ENCODE assay signal across 29 cellular contexts in genomic region chr21:36459098-36459497, GRCh38. TPM values are rescaled to one million over a fixed set of nuclear protein-coding genes. Genes with fewer than 3 reads are reported as not detected.
"Had no signal": no experiment of that assay in that cellular context is flagged by ENCODE, and none has a peak within 500 bp of the region (broad histone marks: within the 10 kb centered on the region; RNA-seq: fewer than 3 reads in every experiment).

No MANE protein-coding gene starts in this region.

- H3K27ac Mint-ChIP-seq: stimulated activated effector memory CD8-positive, alpha-beta T cell treated with anti-CD3 and anti-CD28 coated beads, Interleukin-12 subunit alpha, Interleukin-12 subunit beta, amount 100 ng/mL, for 72 hours had no signal

- H3K4me1 Mint-ChIP-seq: naive thymus-derived CD8-positive, alpha-beta T cell; stimulated activated effector memory CD8-positive, alpha-beta T cell treated with anti-CD3 and anti-CD28 coated beads, Interleukin-12 subunit alpha, Interleukin-12 subunit beta, amount 100 ng/mL, for 72 hours had no signal

- H3K4me1 ChIP-seq: left lung, parathyroid adenoma, prostate gland, right atrium auricular region, sigmoid colon, thyroid gland, vagina had no signal

- H3K36me3 Mint-ChIP-seq: naive thymus-derived CD8-positive, alpha-beta T cell; stimulated activated effector memory CD8-positive, alpha-beta T cell treated with anti-CD3 and anti-CD28 coated beads, Interleukin-12 subunit alpha, Interleukin-12 subunit beta, amount 100 ng/mL, for 72 hours had no signal

- H3K9me3 Mint-ChIP-seq: naive thymus-derived CD8-positive, alpha-beta T cell; nephron progenitor cell; stimulated activated effector memory CD8-positive, alpha-beta T cell treated with anti-CD3 and anti-CD28 coated beads, Interleukin-12 subunit alpha, Interleukin-12 subunit beta, amount 100 ng/mL, for 72 hours had no signal

- H3K9me3 ChIP-seq: esophagus muscularis mucosa, gastroesophageal sphincter, heart left ventricle, left lung, prostate gland, right atrium auricular region, sigmoid colon, stomach, thyroid gland, vagina had no signal

- H3K27me3 ChIP-seq: foreskin keratinocyte, hepatocyte, right atrium auricular region, thyroid gland, vagina had no signal

- H2AFZ ChIP-seq: hepatocyte, parathyroid adenoma had no signal

- H3K4me3 Mint-ChIP-seq: naive thymus-derived CD8-positive, alpha-beta T cell; nephron progenitor cell; stimulated activated effector memory CD8-positive, alpha-beta T cell treated with anti-CD3 and anti-CD28 coated beads, Interleukin-12 subunit alpha, Interleukin-12 subunit beta, amount 100 ng/mL, for 72 hours had no signal

- H3K27ac ChIP-seq: esophagus muscularis mucosa, foreskin keratinocyte, gastroesophageal sphincter, heart left ventricle, hepatocyte, left lung, parathyroid adenoma, prostate gland, right atrium auricular region, sigmoid colon, stomach, thyroid gland, vagina had no signal

- ATAC-seq: foreskin keratinocyte; gastroesophageal sphincter; left cardiac atrium; left lung; naive thymus-derived CD8-positive, alpha-beta T cell; stimulated activated effector memory CD8-positive, alpha-beta T cell treated with anti-CD3 and anti-CD28 coated beads, Interleukin-12 subunit alpha, Interleukin-12 subunit beta, amount 100 ng/mL, for 72 hours had no signal

- H3K9ac ChIP-seq: parathyroid adenoma had no signal

- H3K79me2 ChIP-seq: hepatocyte, parathyroid adenoma had no signal

- H3K4me3 ChIP-seq: esophagus muscularis mucosa, gastroesophageal sphincter, heart left ventricle, hepatocyte, left lung, prostate gland, right atrium auricular region, sigmoid colon, stomach, thyroid gland, vagina had no signal

- H3K4me2 ChIP-seq: hepatocyte had no signal

- H3K36me3 ChIP-seq: esophagus muscularis mucosa, gastroesophageal sphincter, heart left ventricle, left lung, prostate gland, right atrium auricular region, sigmoid colon, stomach, thyroid gland, vagina had no signal

- DNase-seq: cortex of kidney; foreskin keratinocyte; heart left ventricle; left cardiac atrium; left lung; naive thymus-derived CD8-positive, alpha-beta T cell; nephron progenitor cell; occipital lobe; sigmoid colon; stimulated activated CD4-positive, alpha-beta T cell treated with anti-CD3 and anti-CD28 coated beads, Interleukin-2, amount 100 ng/mL, for 24 hours; stimulated activated CD4-positive, alpha-beta T cell treated with anti-CD3 and anti-CD28 coated beads, Interleukin-4, amount 100 ng/mL, for 24 hours; stimulated activated naive CD4-positive, alpha-beta T cell treated with Interleukin-2 at 50 U/mL for 16 hours; stomach; trophoblast cell had no signal

RNA-seq across cellular contexts. Expression of gene CLDN14, which starts 20.8 kb away (rescaled TPM):
- total RNA-seq: esophagus muscularis mucosa; fibroblast of lung; foreskin keratinocyte; heart left ventricle; left cardiac atrium; left lung; lung microvascular endothelial cell; mesenteric fat pad; naive thymus-derived CD8-positive, alpha-beta T cell; occipital lobe; prostate gland; right atrium auricular region; sigmoid colon; stomach; subcutaneous adipose tissue; temporal lobe; thyroid gland; ureter; vagina had no signal
- polyA plus RNA-seq: fibroblast of lung; heart left ventricle; naive thymus-derived CD8-positive, alpha-beta T cell had no signal
